In the genomic region with DNA sequence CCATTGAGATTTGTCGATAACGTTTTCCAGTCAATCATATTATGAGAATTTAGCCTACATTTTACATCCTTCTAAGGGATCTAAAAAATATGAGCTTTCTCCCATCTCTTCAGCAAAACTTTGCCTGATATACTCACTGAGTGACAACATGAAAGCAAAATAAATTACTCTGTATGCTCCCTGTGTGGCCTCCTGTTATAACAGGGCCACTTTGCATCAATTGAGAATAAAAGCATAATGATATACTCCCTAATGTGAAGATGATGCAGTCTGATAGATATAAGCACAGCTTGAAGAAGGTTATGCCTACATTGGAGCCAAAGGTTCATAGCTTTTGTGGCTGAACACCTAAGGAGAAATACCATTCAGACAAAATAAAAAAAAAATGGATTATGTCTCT, we compare ENCODE assay signal across 8 cellular contexts.
"Had no signal": no experiment of that assay in that cellular context is flagged by ENCODE, and none has a peak within 500 bp of the region (broad histone marks: within the 10 kb centered on the region; RNA-seq: fewer than 3 reads in every experiment).

No MANE protein-coding gene starts in this region.

- DNase-seq: GDM1, GF-D8 had no signal

- FAIRE-seq: G401.6, GM12878, GM12891, GM12892, GM18507, GM19239 had no signal

- H3K4me3 ChIP-seq: GM12878 had no signal
